13 cellular contexts compared by ENCODE assay signal in genomic region chrX:9873360-9873759, GRCh38.
DNase-seq lines count a peak whose midpoint lies in the region; ATAC-seq and TF ChIP-seq lines count a peak whose summit lies in the region.
"Had no signal": no experiment of that assay in that cellular context is flagged by ENCODE, and none has a peak within 500 bp of the region (broad histone marks: within the 10 kb centered on the region; RNA-seq: fewer than 3 reads in every experiment).

No MANE protein-coding gene starts in this region.

- H3K23ac ChIP-seq in H9 (ENCODE audit: insufficient read length, low read depth, low read length): no peak overlapping the region

- intact Hi-C loops in adrenal gland (cut with DNase I): loop anchor here in 1 of 2 donors (10.0 kb wide), 1 partner anchor 241 kb away; no protein-coding TSS in a partner anchor

- peaks cover 17 to 39% of the 10 kb centered on the region in 2 experiments for H3K9me3 Mint-ChIP-seq in H9
- H3K9me3 Mint-ChIP-seq in WTC11: no peaks in the 10 kb centered on the region
- H3K9me3 Mint-ChIP-seq: CD4-positive, alpha-beta memory T cell; GM23338 had no signal

- H2AK5ac ChIP-seq in H9 (ENCODE audit: insufficient read length, low read length): peak overlapping the region; percentile 84

- no peak overlapping the region for H3K56ac ChIP-seq in H9 (ENCODE audit: insufficient read length, low read depth, low read length)

- H3K27me3 Mint-ChIP-seq in H9 (ENCODE audit: low read depth): no peaks in the 10 kb centered on the region; the same call in 1 of the 2 replicates
- no peaks in the 10 kb centered on the region for H3K27me3 Mint-ChIP-seq in WTC11 (ENCODE audit: low read depth)

- H4K20me1 ChIP-seq in BLaER1 (no peaks in the 10 kb centered on the region), H9 (ENCODE audit: control insufficient read depth, insufficient read depth, insufficient read length) (no peaks in the 10 kb centered on the region)

- H3K9me3 ChIP-seq in BLaER1 (no peaks in the 10 kb centered on the region), H9 (ENCODE audit: control insufficient read depth, low read depth, low read length) (no peaks in the 10 kb centered on the region), adrenal gland (replicated peaks in 1 of 3) (no peaks in the 10 kb centered on the region)

- H4K5ac ChIP-seq in H9 (ENCODE audit: insufficient read length, low read depth, low read length): no peak overlapping the region

- DNase-seq in H9 (no peak), WTC11 (ENCODE audit: low spot score) (no peak), islet precursor cell (peak; percentile 60), amniotic stem cell (lab: John Stamatoyannopoulos, UW) (no peak), HUDEP-2 (lab: John Stamatoyannopoulos, UW; ENCODE audit: unreplicated experiment in 76 of 76) (no peak), adrenal gland (no peak)
- DNase-seq: HCEC 1CT had no signal

- H3K4me1 Mint-ChIP-seq in H9: peaks cover 17 to 29% of the 10 kb centered on the region in 2 experiments
- H3K4me1 Mint-ChIP-seq in WTC11: peaks cover 25% of the 10 kb centered on the region

- no peak overlapping the region for H2BK20ac ChIP-seq in H9 (ENCODE audit: low read depth, low read length, poor library complexity, severe bottlenecking)

- peaks cover 17% of the 10 kb centered on the region; the same call in 1 of the 2 replicates for H3K4me1 ChIP-seq in BLaER1
- H3K4me1 ChIP-seq in H9 (ENCODE audit: insufficient read depth, low read length): no peaks in the 10 kb centered on the region
- no peaks in the 10 kb centered on the region for H3K4me1 ChIP-seq in adrenal gland (replicated peaks in 1 of 2)

- POLR2A ChIA-PET in WTC11 (lab: Charles Lee): no interaction called here

- H3K27ac ChIP-seq in BLaER1: no peak overlapping the region
- H3K27ac ChIP-seq in H9 (ENCODE audit: insufficient read length, low read depth, low read length): no peak overlapping the region
- no peak overlapping the region for H3K27ac ChIP-seq in adrenal gland
- H3K27ac ChIP-seq: 22Rv1 had no signal

- H3K79me2 ChIP-seq in H9 (ENCODE audit: insufficient read depth, low read length): no peaks in the 10 kb centered on the region

- H3K14ac ChIP-seq in H9 (ENCODE audit: insufficient read depth, low read length): no peak overlapping the region; the same call in 1 of the 2 replicates

- WGBS in H9 (ENCODE audit: extremely low coverage, insufficient read length, low lambda C conversion rate): no CpG with 5 or more reads among the region's 12 CpGs
- 82 to 94% (median 89%) methylated on average over 11 to 12 of the region's 12 CpGs for WGBS in adrenal gland, 4 donors

- no peak overlapping the region for H2BK120ac ChIP-seq in H9 (ENCODE audit: low read depth, low read length, poor library complexity, severe bottlenecking)

- no peak overlapping the region for H2BK15ac ChIP-seq in H9 (ENCODE audit: low read depth, low read length)

- TF ChIP-seq CTCF in H9 (conservative IDR thresholded peaks at IDR 0.05) (no peak), WTC11 (IDR thresholded peaks at IDR 0.05) (no peak), adrenal gland (IDR thresholded peaks at IDR 0.05) (no peak)

- H3K79me1 ChIP-seq in H9 (ENCODE audit: insufficient read depth, low read depth, low read length, poor library complexity, severe bottlenecking): no peaks in the 10 kb centered on the region

- H4K91ac ChIP-seq in H9 (ENCODE audit: insufficient read length, low read depth, low read length): no peak overlapping the region

- H3K27ac Mint-ChIP-seq in H9 (peak overlapping the region in 1 of 3 experiments; percentile 69; a peak in 1 of 7 replicates), WTC11 (peak overlapping the region; percentile 53)
- H3K27ac Mint-ChIP-seq: B cell; CD4-positive, alpha-beta memory T cell; GM23338 had no signal

- ATAC-seq in WTC11 (no peak), GM21717 (IDR thresholded peaks at IDR 0.05; ENCODE audit: unreplicated experiment) (no peak)

- no peak overlapping the region for H3T11ph ChIP-seq in H9 (ENCODE audit: low read length)

- no peak overlapping the region for H3K4ac ChIP-seq in H9 (ENCODE audit: low read depth, low read length)

- no peak overlapping the region for H3K9ac ChIP-seq in BLaER1
- H3K9ac ChIP-seq in H9 (ENCODE audit: extremely low read depth, insufficient read length, low read length): no peak overlapping the region

- H2AFZ ChIP-seq in H9 (ENCODE audit: low read length): no peak overlapping the region
- H2AFZ ChIP-seq: GM23338 had no signal

- no peak overlapping the region for H3K18ac ChIP-seq in H9 (ENCODE audit: insufficient read length, low read depth, low read length)

- H3K4me2 ChIP-seq in BLaER1: peak overlapping the region; percentile 39
- no peak overlapping the region for H3K4me2 ChIP-seq in H9 (ENCODE audit: insufficient read depth, insufficient read length, low read length)
- H3K4me2 ChIP-seq: GM23338 had no signal

- no peak overlapping the region for H3K4me3 ChIP-seq in BLaER1
- no peak overlapping the region for H3K4me3 ChIP-seq in adrenal gland
- H3K4me3 ChIP-seq: GM23338 had no signal

- TF ChIP-seq POLR2A in adrenal gland (IDR thresholded peaks at IDR 0.05): no peak

- H3K4me3 Mint-ChIP-seq in H9 (no peak overlapping the region), WTC11 (no peak overlapping the region)
- H3K4me3 Mint-ChIP-seq: B cell, GM23338 had no signal

- peak overlapping the region; percentile 16 for H2BK5ac ChIP-seq in H9 (ENCODE audit: insufficient read length, low read length)

- H3K27me3 ChIP-seq in BLaER1: no peaks in the 10 kb centered on the region
- no peaks in the 10 kb centered on the region for H3K27me3 ChIP-seq in H9 (ENCODE audit: insufficient read depth, low read length)
- H3K27me3 ChIP-seq in adrenal gland: no peaks in the 10 kb centered on the region

- CTCF ChIA-PET in WTC11 (lab: Charles Lee): no interaction called here

- H4K8ac ChIP-seq in H9 (replicated peaks; ENCODE audit: insufficient read length, low read depth, low read length): no peak overlapping the region

- H2BK12ac ChIP-seq in H9 (ENCODE audit: insufficient read length, low read depth, low read length): no peak overlapping the region

- H3K36me3 Mint-ChIP-seq in H9 (ENCODE audit: insufficient read depth in 1 of 3, low read depth in 3 of 3): peaks cover 12 to 17% (median 17%) of the 10 kb centered on the region in 3 experiments
- H3K36me3 Mint-ChIP-seq in WTC11: peaks cover 5% of the 10 kb centered on the region
- H3K36me3 Mint-ChIP-seq: CD4-positive, alpha-beta memory T cell had no signal

- H3K36me3 ChIP-seq in BLaER1 (no peaks in the 10 kb centered on the region), adrenal gland (replicated peaks in 1 of 2) (no peaks in the 10 kb centered on the region)

- no peaks in the 10 kb centered on the region for H3K23me2 ChIP-seq in H9 (ENCODE audit: insufficient read length, low read depth, low read length, poor library complexity, severe bottlenecking)

TF ChIP-seq in WTC11, 78 proteins besides CTCF, POLR2A, EP300 and RAD21:
- TF ChIP-seq TCF7 (CRISPR knock-in tag; IDR thresholded peaks at IDR 0.05; ENCODE audit: low read depth) (no peak), ZNF138 (CRISPR knock-in tag; conservative IDR thresholded peaks at IDR 0.05) (no peak), ERG (CRISPR knock-in tag; IDR thresholded peaks at IDR 0.05) (no peak), ATF1 (CRISPR knock-in tag; IDR thresholded peaks at IDR 0.05) (no peak), EMX1 (CRISPR knock-in tag; IDR thresholded peaks at IDR 0.05) (no peak), NR1H2 (CRISPR knock-in tag; IDR thresholded peaks at IDR 0.05) (no peak), AR (CRISPR knock-in tag; IDR thresholded peaks at IDR 0.05) (no peak), ZBTB43 (CRISPR knock-in tag; IDR thresholded peaks at IDR 0.05) (no peak)
